Comparison of ENCODE assay signal across 8 cellular contexts in genomic region chr15:74382004-74382816, GRCh38. TPM values are rescaled to one million over a fixed set of nuclear protein-coding genes. Genes with fewer than 3 reads are reported as not detected.
A peak's percentile ranks its signal among the peaks of the same experiment; 100 is the strongest.
DNase-seq lines count a peak whose midpoint lies in the region; ATAC-seq and TF ChIP-seq lines count a peak whose summit lies in the region.

No MANE protein-coding gene starts in this region.

- in situ Hi-C loops in GM13976 (cut with MboI; ENCODE audit: low sequenced_read_pairs, unreplicated experiment): loop anchor here (5.0 kb wide), 1 partner anchor 55 kb away; no protein-coding TSS in a partner anchor

- BruUV-seq in A673 (replicated peaks; lab: Mats Ljungman, UMichigan): no TSS peak

- no peaks in the 10 kb centered on the region for H3K36me3 ChIP-seq in A673 (ENCODE audit: insufficient read depth, low read length, poor library complexity, severe bottlenecking)

- intact Hi-C loops in A673 (cut with micrococcal nuclease; ENCODE audit: unreplicated experiment): loop anchor here (1.0 kb wide), 1 partner anchor 56 kb away; no protein-coding TSS in a partner anchor
- intact Hi-C loops in left ventricle myocardium superior (cut with micrococcal nuclease): loop anchor here (5.0 kb wide), 1 partner anchor 55 kb away; no protein-coding TSS in a partner anchor

- POLR2A ChIA-PET in A673 (lab: Charles Lee; ENCODE audit: low non-redundant PET): no interaction called here

- H3K4me3 ChIP-seq in A673 (ENCODE audit: low read depth, low read length, poor library complexity, severe bottlenecking) (no peak overlapping the region), NB4 (ENCODE audit: low read depth, low read length) (no peak overlapping the region), retinal pigment epithelial cell (ENCODE audit: low read length) (no peak overlapping the region)

- TF ChIP-seq CTCF in A673 (conservative IDR thresholded peaks at IDR 0.05; ENCODE audit: low read depth, low read length) (peak; percentile 97), GM13976 (IDR thresholded peaks at IDR 0.05; ENCODE audit: borderline replicate concordance, control extremely low read depth, extremely low read depth, insufficient read depth, missing control alignments) (peak; percentile 95), NB4 (IDR thresholded peaks at IDR 0.05; ENCODE audit: low read depth, low read length) (peak; percentile 95), retinal pigment epithelial cell (conservative IDR thresholded peaks at IDR 0.05; ENCODE audit: low read depth, low read length) (peak; percentile 95)

- CTCF ChIA-PET in A673 (lab: Charles Lee): interaction anchor here (0.6 to 1.5 kb wide), 7 partner anchors 13 to 107 kb away, joined by 3 to 8 read pairs (median 4); no protein-coding TSS in a partner anchor

- DNase-seq in A673 (ENCODE audit: low spot score) (peak; percentile 78), GM13976 (ENCODE audit: low spot score) (peak; percentile 85), NB4 (ENCODE audit: low read depth) (peak; percentile 85), T-helper 1 cell (peak; percentile 53 to 74 (median 69)), amniotic stem cell (lab: John Stamatoyannopoulos, UW) (peak; percentile 66), left ventricle myocardium superior (peak; percentile 91), retinal pigment epithelial cell (ENCODE audit: low read depth) (no peak)

- ATAC-seq in left ventricle myocardium superior: peak; percentile 91
- ATAC-seq in GM18511 (IDR thresholded peaks at IDR 0.05; ENCODE audit: unreplicated experiment): no peak

- H3K27me3 ChIP-seq in A673 (replicated peaks; ENCODE audit: insufficient read depth, low read depth, low read length, poor library complexity): no peaks in the 10 kb centered on the region

- TF ChIP-seq POLR2A in NB4 (IDR thresholded peaks at IDR 0.05; ENCODE audit: extremely low read depth, insufficient read length): no peak

- H3K27ac ChIP-seq in A673 (ENCODE audit: low read depth, low read length, poor library complexity, severe bottlenecking): no peak overlapping the region

- no peaks in the 10 kb centered on the region for H3K9me3 ChIP-seq in A673 (ENCODE audit: low read depth, low read length, poor library complexity, severe bottlenecking)

- no peaks in the 10 kb centered on the region for H3K4me1 ChIP-seq in A673 (ENCODE audit: insufficient read depth, low read length, poor library complexity, severe bottlenecking)

RNA-seq across cellular contexts. Expression of gene CYP11A1, which starts 14.8 kb away (rescaled TPM):
- not detected in 2 replicates for total RNA-seq in A673 (2021)
- total RNA-seq in left ventricle myocardium superior: 0.55 TPM

RNA-seq across cellular contexts. Expression of gene SEMA7A, which starts 51.5 kb away (rescaled TPM):
- total RNA-seq in A673 (2021) (0.45 and 1.4 TPM in 2 replicates), left ventricle myocardium superior (1.3 TPM)
